ENCODE assay signal across 21 cellular contexts in genomic region chr2:175009917-175010621, GRCh38.
"Had no signal": no experiment of that assay in that cellular context is flagged by ENCODE, and none has a peak within 500 bp of the region (broad histone marks: within the 10 kb centered on the region; RNA-seq: fewer than 3 reads in every experiment).

No MANE protein-coding gene starts in this region.

- ATAC-seq: activated CD8-positive, alpha-beta T cell treated with anti-CD3 and anti-CD28 coated beads, Interleukin-2, amount 10 ng/mL, durations not matched to agents 7 days and 5 days; activated naive CD4-positive, alpha-beta T cell treated with anti-CD3 and anti-CD28 coated beads, Interleukin-2, amount 50 U/mL, for 72 hours; gastrocnemius medialis; left colon had no signal

- H3K27ac ChIP-seq: epithelial cell of prostate, gastrocnemius medialis, ovary, testis had no signal

- H3K36me3 ChIP-seq: gastrocnemius medialis, ovary, sigmoid colon, stomach had no signal

- DNase-seq: activated CD4-positive, alpha-beta T cell treated with anti-CD3 and anti-CD28 coated beads, Interleukin-2, amount 10 ng/mL, durations not matched to agents 24 days and 14 days; activated CD4-positive, CD25-positive, alpha-beta regulatory T cell; activated CD8-positive, alpha-beta memory T cell treated with anti-CD3 and anti-CD28 coated beads, Interleukin-2, amount 50 U/mL, for 4 hours; activated CD8-positive, alpha-beta T cell treated with anti-CD3 and anti-CD28 coated beads, Interleukin-2, amount 10 ng/mL, durations not matched to agents 7 days and 5 days; activated effector memory CD4-positive, alpha-beta T cell treated with anti-CD3 and anti-CD28 coated beads, Interleukin-2, amount 50 U/mL, for 16 hours; activated T-cell treated with anti-CD3 and anti-CD28 coated beads, Interleukin-2, amount 50 U/mL, for 48 hours; central memory CD4-positive, alpha-beta T cell; cortex of kidney; effector CD8-positive, alpha-beta T cell; gastrocnemius medialis; left colon; midbrain; ovary; sigmoid colon; stimulated activated CD4-positive, alpha-beta T cell treated with anti-CD3 and anti-CD28 coated beads, Interleukin-12 subunit alpha, Interleukin-12 subunit beta, amount 100 ng/mL, for 4 hours; stimulated activated CD4-positive, alpha-beta T cell treated with anti-CD3 and anti-CD28 coated beads, Interleukin-2, amount 100 ng/mL, for 24 hours; stomach; testis had no signal

- H3K4me1 ChIP-seq: testis had no signal

- H3K27me3 ChIP-seq: ovary, sigmoid colon, testis had no signal

- H3K4me3 ChIP-seq: gastrocnemius medialis, lung, ovary, sigmoid colon, stomach, testis had no signal

- H3K9me3 ChIP-seq: gastrocnemius medialis, ovary, sigmoid colon, testis had no signal
